In the genomic region with DNA sequence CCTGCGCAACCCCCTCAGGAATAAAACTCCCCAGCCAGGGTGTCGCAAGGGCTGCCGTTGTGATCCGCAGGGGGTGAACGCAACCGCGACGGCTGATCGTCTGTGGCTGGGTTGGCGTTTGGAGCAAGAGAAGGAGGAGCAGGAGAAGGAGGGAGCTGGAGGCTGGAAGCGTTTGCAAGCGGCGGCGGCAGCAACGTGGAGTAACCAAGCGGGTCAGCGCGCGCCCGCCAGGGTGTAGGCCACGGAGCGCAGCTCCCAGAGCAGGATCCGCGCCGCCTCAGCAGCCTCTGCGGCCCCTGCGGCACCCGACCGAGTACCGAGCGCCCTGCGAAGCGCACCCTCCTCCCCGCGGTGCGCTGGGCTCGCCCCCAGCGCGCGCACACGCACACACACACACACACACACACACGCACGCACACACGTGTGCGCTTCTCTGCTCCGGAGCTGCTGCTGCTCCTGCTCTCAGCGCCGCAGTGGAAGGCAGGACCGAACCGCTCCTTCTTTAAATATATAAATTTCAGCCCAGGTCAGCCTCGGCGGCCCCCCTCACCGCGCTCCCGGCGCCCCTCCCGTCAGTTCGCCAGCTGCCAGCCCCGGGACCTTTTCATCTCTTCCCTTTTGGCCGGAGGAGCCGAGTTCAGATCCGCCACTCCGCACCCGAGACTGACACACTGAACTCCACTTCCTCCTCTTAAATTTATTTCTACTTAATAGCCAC, we compare ENCODE assay signal across 1 cellular context.
TF ChIP-seq lines count a peak whose summit lies in the region.

No MANE protein-coding gene starts in this region.

TF ChIP-seq in HEK293, 187 proteins besides CTCF, POLR2A, EP300 and RAD21 (continued from another document):
- TF ChIP-seq ZNF623 (tag by site-specific recombination; IDR thresholded peaks at IDR 0.05) (peak; percentile 90), KLF16 (tag by site-specific recombination; IDR thresholded peaks at IDR 0.05) (peak; percentile 66), TRIM28 (IDR thresholded peaks at IDR 0.05; ENCODE audit: borderline replicate concordance, low read length) (0 out of 2 replicates have a peak, but pooled peaks have one; percentile 5), ZNF701 (tag by site-specific recombination; IDR thresholded peaks at IDR 0.05) (no peak), ZNF707 (tag by site-specific recombination; IDR thresholded peaks at IDR 0.05) (no peak), GFI1B (tag by site-specific recombination; IDR thresholded peaks at IDR 0.05) (no peak), ZNF341 (tag by site-specific recombination; IDR thresholded peaks at IDR 0.05; ENCODE audit: low read depth) (peak; percentile 69), ZNF214 (tag by site-specific recombination; IDR thresholded peaks at IDR 0.05; ENCODE audit: borderline replicate concordance) (no peak), ZNF830 (tag by site-specific recombination; IDR thresholded peaks at IDR 0.05; ENCODE audit: low read depth) (no peak), ZNF211 (tag by site-specific recombination; IDR thresholded peaks at IDR 0.05; ENCODE audit: low read depth) (no peak), ZNF629 (tag by site-specific recombination; IDR thresholded peaks at IDR 0.05) (peak; percentile 45; the same call in 1 of the 2 replicates)
- TF ChIP-seq, protein P1, sequence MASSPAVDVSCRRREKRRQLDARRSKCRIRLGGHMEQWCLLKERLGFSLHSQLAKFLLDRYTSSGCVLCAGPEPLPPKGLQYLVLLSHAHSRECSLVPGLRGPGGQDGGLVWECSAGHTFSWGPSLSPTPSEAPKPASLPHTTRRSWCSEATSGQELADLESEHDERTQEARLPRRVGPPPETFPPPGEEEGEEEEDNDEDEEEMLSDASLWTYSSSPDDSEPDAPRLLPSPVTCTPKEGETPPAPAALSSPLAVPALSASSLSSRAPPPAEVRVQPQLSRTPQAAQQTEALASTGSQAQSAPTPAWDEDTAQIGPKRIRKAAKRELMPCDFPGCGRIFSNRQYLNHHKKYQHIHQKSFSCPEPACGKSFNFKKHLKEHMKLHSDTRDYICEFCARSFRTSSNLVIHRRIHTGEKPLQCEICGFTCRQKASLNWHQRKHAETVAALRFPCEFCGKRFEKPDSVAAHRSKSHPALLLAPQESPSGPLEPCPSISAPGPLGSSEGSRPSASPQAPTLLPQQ (tag by site-specific recombination; IDR thresholded peaks at IDR 0.05), result peak; percentile 63; the same call in 1 of the 2 replicates
